In genomic region chr7:43803865-43804264, GRCh38 we compare ENCODE assay signal across 23 cellular contexts.
"Had no signal": no experiment of that assay in that cellular context is flagged by ENCODE, and none has a peak within 500 bp of the region (broad histone marks: within the 10 kb centered on the region; RNA-seq: fewer than 3 reads in every experiment).

No MANE protein-coding gene starts in this region.

- H3K9me3 Mint-ChIP-seq: activated B cell treated with CpG ODN at 0.5 μM for 24 hours; activated T-cell treated with anti-CD3 and anti-CD28 coated beads, Interleukin-2, amount 50 U/mL, for 72 hours; nephron had no signal

- H3K27ac Mint-ChIP-seq: activated B cell treated with CpG ODN at 0.5 μM for 24 hours; activated naive CD8-positive, alpha-beta T cell; activated T-cell treated with anti-CD3 and anti-CD28 coated beads, Interleukin-2, amount 50 U/mL, for 72 hours; nephron had no signal

- H3K4me1 Mint-ChIP-seq: activated B cell treated with CpG ODN at 0.5 μM for 24 hours, nephron had no signal

- H3K27me3 Mint-ChIP-seq: activated B cell treated with CpG ODN at 0.5 μM for 24 hours; activated naive CD8-positive, alpha-beta T cell had no signal

- H3K27me3 ChIP-seq: esophagus squamous epithelium, suprapubic skin, tibial artery had no signal

- H3K9me3 ChIP-seq: esophagus squamous epithelium, left ventricle myocardium inferior, suprapubic skin, tibial artery had no signal

- H3K27ac ChIP-seq: esophagus squamous epithelium, left ventricle myocardium inferior, suprapubic skin, tibial artery had no signal

- DNase-seq: activated B cell treated with CpG ODN at 0.5 μM for 24 hours; activated CD4-positive, alpha-beta T cell treated with anti-CD3 and anti-CD28 coated beads, Interleukin-2, amount 50 U/mL, for 4 hours; activated effector memory CD4-positive, alpha-beta T cell treated with Interleukin-2 at 50 U/mL for 16 hours; activated naive CD4-positive, alpha-beta T cell treated with Interleukin-2 at 50 U/mL for 16 hours; activated T-cell treated with anti-CD3 and anti-CD28 coated beads for 4 hours; activated T-cell treated with anti-CD3 and anti-CD28 coated beads, Interleukin-2, amount 50 U/mL, for 72 hours; anterior cingulate cortex; dermis blood vessel endothelial cell; effector CD4-positive, alpha-beta T cell; esophagus squamous epithelium; foreskin melanocyte; kidney glomerular epithelial cell; left ventricle myocardium inferior; posterior cingulate gyrus; right cardiac atrium; stimulated activated CD4-positive, alpha-beta T cell treated with anti-CD3 and anti-CD28 coated beads, Interleukin-15, amount 100 ng/mL, for 24 hours; stimulated activated naive CD4-positive, alpha-beta T cell; T-helper 2 cell; tibial artery had no signal

- H3K4me3 Mint-ChIP-seq: activated B cell treated with CpG ODN at 0.5 μM for 24 hours; activated naive CD8-positive, alpha-beta T cell; activated T-cell treated with anti-CD3 and anti-CD28 coated beads, Interleukin-2, amount 50 U/mL, for 72 hours; nephron had no signal

- H3K4me3 ChIP-seq: esophagus squamous epithelium, left ventricle myocardium inferior, lung, suprapubic skin, tibial artery had no signal
